Comparison of ENCODE assay signal across 19 cellular contexts in genomic region chr20:52404676-52405075, GRCh38.
DNase-seq lines count a peak whose midpoint lies in the region; ATAC-seq and TF ChIP-seq lines count a peak whose summit lies in the region.
"Had no signal": no experiment of that assay in that cellular context is flagged by ENCODE, and none has a peak within 500 bp of the region (broad histone marks: within the 10 kb centered on the region; RNA-seq: fewer than 3 reads in every experiment).

No MANE protein-coding gene starts in this region.

- H3K27ac Mint-ChIP-seq in activated CD4-positive, alpha-beta T cell treated with anti-CD3 and anti-CD28 coated beads for 36 hours, result peak overlapping the region; percentile 63
- peak overlapping the region; percentile 65 to 92 (median 83) for H3K27ac Mint-ChIP-seq in CD14-positive monocyte
- H3K27ac Mint-ChIP-seq in activated CD8-positive, alpha-beta T cell treated with anti-CD3 and anti-CD28 coated beads for 36 hours, result peak overlapping the region; percentile 25
- peak overlapping the region; percentile 64 to 93 for H3K27ac Mint-ChIP-seq in effector memory CD8-positive, alpha-beta T cell

- POLR2A ChIA-PET in activated CD4-positive, alpha-beta T cell treated with anti-CD3 and anti-CD28 coated beads for 36 hours (lab: Charles Lee), result no interaction called here
- POLR2A ChIA-PET in activated CD8-positive, alpha-beta T cell treated with anti-CD3 and anti-CD28 coated beads for 36 hours (lab: Charles Lee), result no interaction called here

- H3K4me3 Mint-ChIP-seq in activated CD4-positive, alpha-beta T cell treated with anti-CD3 and anti-CD28 coated beads for 36 hours, result no peak overlapping the region
- H3K4me3 Mint-ChIP-seq in CD14-positive monocyte, result no peak overlapping the region
- no peak overlapping the region for H3K4me3 Mint-ChIP-seq in activated CD8-positive, alpha-beta T cell treated with anti-CD3 and anti-CD28 coated beads for 36 hours
- peak overlapping the region; percentile 4 to 34 for H3K4me3 Mint-ChIP-seq in effector memory CD8-positive, alpha-beta T cell

- H3K36me3 Mint-ChIP-seq in activated CD4-positive, alpha-beta T cell treated with anti-CD3 and anti-CD28 coated beads for 36 hours (ENCODE audit: low read depth), result peaks cover 2% of the 10 kb centered on the region
- H3K36me3 Mint-ChIP-seq in CD14-positive monocyte, result peaks cover 0 to 2% of the 10 kb centered on the region in 2 donors
- H3K36me3 Mint-ChIP-seq in activated CD8-positive, alpha-beta T cell treated with anti-CD3 and anti-CD28 coated beads for 36 hours (ENCODE audit: low read depth), result no peaks in the 10 kb centered on the region
- no peaks in the 10 kb centered on the region for H3K36me3 Mint-ChIP-seq in effector memory CD8-positive, alpha-beta T cell (ENCODE audit: insufficient read depth)

- intact Hi-C loops in activated CD4-positive, alpha-beta T cell treated with anti-CD3 and anti-CD28 coated beads for 36 hours (cut with DNase I, micrococcal nuclease), result loop anchor here in 1 of 2 experiments (2.0 to 10.0 kb wide), 5 partner anchors 618 to 1490 kb away; no protein-coding TSS in a partner anchor
- intact Hi-C loops in CD14-positive monocyte (cut with micrococcal nuclease), result no loop called here
- intact Hi-C loops in activated CD8-positive, alpha-beta T cell treated with anti-CD3 and anti-CD28 coated beads for 36 hours (cut with micrococcal nuclease), result no loop called here

- H3K4me1 Mint-ChIP-seq in activated CD4-positive, alpha-beta T cell treated with anti-CD3 and anti-CD28 coated beads for 36 hours, result peaks cover 71% of the 10 kb centered on the region
- H3K4me1 Mint-ChIP-seq in CD14-positive monocyte, result peaks cover 53% of the 10 kb centered on the region
- peaks cover 53% of the 10 kb centered on the region for H3K4me1 Mint-ChIP-seq in activated CD8-positive, alpha-beta T cell treated with anti-CD3 and anti-CD28 coated beads for 36 hours (ENCODE audit: low read depth)
- peaks cover 48 to 51% of the 10 kb centered on the region in 2 donors for H3K4me1 Mint-ChIP-seq in effector memory CD8-positive, alpha-beta T cell (ENCODE audit: low read depth in 2 of 2)

- CTCF ChIA-PET in activated CD4-positive, alpha-beta T cell treated with anti-CD3 and anti-CD28 coated beads for 36 hours (lab: Charles Lee), result interaction anchor here (1.0 to 1.2 kb wide), 3 partner anchors 10 to 93 kb away, joined by 3 to 6 read pairs (median 3); no protein-coding TSS in a partner anchor
- CTCF ChIA-PET in activated CD8-positive, alpha-beta T cell treated with anti-CD3 and anti-CD28 coated beads for 36 hours (lab: Charles Lee), result interaction anchor here (0.7 kb wide), 1 partner anchor 26 kb away, joined by 3 read pairs; no protein-coding TSS in a partner anchor

- TF ChIP-seq CTCF in CD14-positive monocyte (IDR thresholded peaks at IDR 0.05), result no peak
- TF ChIP-seq CTCF in activated CD8-positive, alpha-beta T cell treated with anti-CD3 and anti-CD28 coated beads for 36 hours (IDR thresholded peaks at IDR 0.05), result no peak

- H3K27me3 Mint-ChIP-seq in activated CD4-positive, alpha-beta T cell treated with anti-CD3 and anti-CD28 coated beads for 36 hours, result no peaks in the 10 kb centered on the region
- peaks cover 0 to 6% (median 4%) of the 10 kb centered on the region in 3 donors for H3K27me3 Mint-ChIP-seq in CD14-positive monocyte (ENCODE audit: low read depth in 3 of 3)
- H3K27me3 Mint-ChIP-seq in activated CD8-positive, alpha-beta T cell treated with anti-CD3 and anti-CD28 coated beads for 36 hours, result no peaks in the 10 kb centered on the region
- H3K27me3 Mint-ChIP-seq in effector memory CD8-positive, alpha-beta T cell, result no peaks in the 10 kb centered on the region

- no peak for ATAC-seq in activated CD4-positive, alpha-beta T cell treated with anti-CD3 and anti-CD28 coated beads for 36 hours
- ATAC-seq in activated CD8-positive, alpha-beta T cell treated with anti-CD3 and anti-CD28 coated beads for 36 hours, result no peak
- peak; percentile 64 for ATAC-seq in effector memory CD8-positive, alpha-beta T cell (replicated peaks)

- peaks cover 2% of the 10 kb centered on the region for H3K9me3 Mint-ChIP-seq in activated CD4-positive, alpha-beta T cell treated with anti-CD3 and anti-CD28 coated beads for 36 hours (ENCODE audit: low read depth)
- peaks cover 0 to 16% (median 9%) of the 10 kb centered on the region in 7 donors for H3K9me3 Mint-ChIP-seq in CD14-positive monocyte
- peaks cover 5% of the 10 kb centered on the region for H3K9me3 Mint-ChIP-seq in activated CD8-positive, alpha-beta T cell treated with anti-CD3 and anti-CD28 coated beads for 36 hours
- peaks cover 0 to 8% of the 10 kb centered on the region in 2 donors for H3K9me3 Mint-ChIP-seq in effector memory CD8-positive, alpha-beta T cell

- DNase-seq in activated CD4-positive, alpha-beta T cell treated with anti-CD3 and anti-CD28 coated beads for 36 hours, result no peak
- no peak for DNase-seq in activated CD4-positive, alpha-beta T cell treated with anti-CD3 and anti-CD28 coated beads, Interleukin-2, amount 50 U/mL, for 4 hours
- DNase-seq in CD14-positive monocyte (ENCODE audit: low spot score), result no peak
- no peak for DNase-seq in activated CD8-positive, alpha-beta T cell treated with anti-CD3 and anti-CD28 coated beads for 36 hours
- DNase-seq in effector memory CD8-positive, alpha-beta T cell, result no peak
- no peak for DNase-seq in NCI-H446 (lab: John Stamatoyannopoulos, UW)
- DNase-seq in NCI-H2081 (lab: John Stamatoyannopoulos, UW), result no peak
- no peak for DNase-seq in NCI-H345 (lab: John Stamatoyannopoulos, UW)
- DNase-seq: 8988T; caudate nucleus; dermis blood vessel endothelial cell; mesenchymal stem cell; MM.1S; NCI-H1436; NCI-H446 treated with DMSO at 0.1 percent for 48 hours; NCI-H82; SK-N-SH; stimulated activated naive CD4-positive, alpha-beta T cell treated with Interleukin-2 at 50 U/mL for 16 hours; thyroid gland had no signal

Comparison
In these comparisons a context has a peak if more than half of its experiments do, and no peak if none do; other contexts are left out.
1. H3K27ac Mint-ChIP-seq: peak in every context shown above with its lines; median percentile 83 in CD14-positive monocyte; 78 in effector memory CD8-positive, alpha-beta T cell; 63 in activated CD4-positive, alpha-beta T cell treated with anti-CD3 and anti-CD28 coated beads for 36 hours; 25 in activated CD8-positive, alpha-beta T cell treated with anti-CD3 and anti-CD28 coated beads for 36 hours.
2. H3K4me3 Mint-ChIP-seq: peak in effector memory CD8-positive, alpha-beta T cell (2 of 2); none in activated CD4-positive, alpha-beta T cell treated with anti-CD3 and anti-CD28 coated beads for 36 hours (single experiment), CD14-positive monocyte (0 of 2) and activated CD8-positive, alpha-beta T cell treated with anti-CD3 and anti-CD28 coated beads for 36 hours (single experiment).